In genomic region chr6:53651764-53652401, GRCh38 we compare ENCODE assay signal across 1 cellular context.
TF ChIP-seq lines count a peak whose summit lies in the region.

No MANE protein-coding gene starts in this region.

TF ChIP-seq in HepG2, 621 proteins besides CTCF, POLR2A, EP300 and RAD21 (continued from another document and continues in another):
- TF ChIP-seq STAT6 (CRISPR knock-in tag; IDR thresholded peaks at IDR 0.05; ENCODE audit: borderline replicate concordance) (peak; percentile 94), ZNF543 (CRISPR knock-in tag; IDR thresholded peaks at IDR 0.05) (peak; percentile 99), IRX3 (CRISPR knock-in tag; IDR thresholded peaks at IDR 0.05; ENCODE audit: borderline replicate concordance, low read depth) (peak; percentile 99), ATAD3A (CRISPR knock-in tag; IDR thresholded peaks at IDR 0.05) (peak; percentile 42; the same call in 1 of the 2 replicates), ZFX (CRISPR knock-in tag; IDR thresholded peaks at IDR 0.05; ENCODE audit: low read depth) (peak; percentile 90), ZNF567 (CRISPR knock-in tag; IDR thresholded peaks at IDR 0.05; ENCODE audit: borderline replicate concordance) (peak; percentile 95), MYPOP (CRISPR knock-in tag; IDR thresholded peaks at IDR 0.05) (peak; percentile 100), ZNF549 (CRISPR knock-in tag; IDR thresholded peaks at IDR 0.05) (0 out of 2 replicates have a peak, but pooled peaks have one; percentile 47), ZMYM3 (CRISPR knock-in tag; IDR thresholded peaks at IDR 0.05) (peak; percentile 76; the same call in 1 of the 2 replicates), TSC22D2 (CRISPR knock-in tag; IDR thresholded peaks at IDR 0.05; ENCODE audit: borderline replicate concordance) (peak; percentile 99), ZNF7 (CRISPR knock-in tag; IDR thresholded peaks at IDR 0.05) (peak; percentile 69; the same call in 1 of the 2 replicates), ZKSCAN5 (CRISPR knock-in tag; IDR thresholded peaks at IDR 0.05) (no peak), AKNA (CRISPR knock-in tag; IDR thresholded peaks at IDR 0.05; ENCODE audit: borderline replicate concordance) (peak; percentile 92), ZNF83 (CRISPR knock-in tag; IDR thresholded peaks at IDR 0.05; ENCODE audit: borderline replicate concordance) (peak; percentile 99), RBAK (CRISPR knock-in tag; IDR thresholded peaks at IDR 0.05) (peak; percentile 20; the same call in 1 of the 2 replicates), NFIB (CRISPR knock-in tag; IDR thresholded peaks at IDR 0.05; ENCODE audit: borderline replicate concordance) (peak; percentile 97), EZH2 (conservative IDR thresholded peaks at IDR 0.05; ENCODE audit: low read depth, low read length) (no peak), RFX5 (IDR thresholded peaks at IDR 0.05; ENCODE audit: low read depth, low read length) (peak; percentile 58; the same call in 1 of the 2 replicates), U2AF1 (optimal IDR thresholded peaks at IDR 0.05; ENCODE audit: low read depth, low read length) (no peak), ZNF672 (CRISPR knock-in tag; IDR thresholded peaks at IDR 0.05) (peak; percentile 98), ZNF547 (CRISPR knock-in tag; IDR thresholded peaks at IDR 0.05) (peak; percentile 100), ZNF160 (CRISPR knock-in tag; IDR thresholded peaks at IDR 0.05) (peak; percentile 98), SAFB2 (CRISPR knock-in tag; IDR thresholded peaks at IDR 0.05; ENCODE audit: borderline replicate concordance, low read depth) (peak; percentile 100), PHF20 (CRISPR knock-in tag; IDR thresholded peaks at IDR 0.05) (peak; percentile 62; the same call in 1 of the 2 replicates), ZBTB42 (CRISPR knock-in tag; IDR thresholded peaks at IDR 0.05) (no peak), TAF15 (IDR thresholded peaks at IDR 0.05; ENCODE audit: low read depth, low read length, poor library complexity, severe bottlenecking) (peak; percentile 97), FOXP1 (IDR thresholded peaks at IDR 0.05) (no peak), FOXP1 (CRISPR knock-in tag; IDR thresholded peaks at IDR 0.05) (peak; percentile 33; the same call in 1 of the 2 replicates), FOSL2 (CRISPR knock-in tag; IDR thresholded peaks at IDR 0.05) (peak; percentile 80), ZNF564 (CRISPR knock-in tag; IDR thresholded peaks at IDR 0.05) (peak; percentile 99), ZNF569 (CRISPR knock-in tag; IDR thresholded peaks at IDR 0.05; ENCODE audit: borderline replicate concordance) (peak; percentile 98; the same call in 1 of the 2 replicates), ZNF883 (CRISPR knock-in tag; IDR thresholded peaks at IDR 0.05; ENCODE audit: not compliant biosample characterization) (peak; percentile 100), ZNF605 (CRISPR knock-in tag; IDR thresholded peaks at IDR 0.05) (peak; percentile 100), ZBTB20 (CRISPR knock-in tag; IDR thresholded peaks at IDR 0.05; ENCODE audit: borderline replicate concordance, low read depth) (peak; percentile 96), ZGPAT (CRISPR knock-in tag; IDR thresholded peaks at IDR 0.05) (peak; percentile 99), ZNF432 (CRISPR knock-in tag; IDR thresholded peaks at IDR 0.05; ENCODE audit: borderline replicate concordance) (no peak; the same call in 1 of the 2 replicates), GMEB1 (CRISPR knock-in tag; IDR thresholded peaks at IDR 0.05; ENCODE audit: borderline replicate concordance) (peak; percentile 98), HNF4G (IDR thresholded peaks at IDR 0.05; ENCODE audit: borderline replicate concordance, low read depth, low read length) (no peak), HNF4G (CRISPR knock-in tag; IDR thresholded peaks at IDR 0.05; ENCODE audit: borderline replicate concordance, low read depth) (peak; percentile 89), ZNF777 (CRISPR knock-in tag; IDR thresholded peaks at IDR 0.05) (peak; percentile 99), ZNF598 (CRISPR knock-in tag; IDR thresholded peaks at IDR 0.05; ENCODE audit: borderline replicate concordance) (peak; percentile 100), MNT (IDR thresholded peaks at IDR 0.05) (no peak; the same call in 1 of the 2 replicates), ZNF563 (CRISPR knock-in tag; IDR thresholded peaks at IDR 0.05) (peak; percentile 99), RARG (CRISPR knock-in tag; IDR thresholded peaks at IDR 0.05; ENCODE audit: low read depth) (peak; percentile 98; the same call in 1 of the 2 replicates), NFATC3 (CRISPR knock-in tag; IDR thresholded peaks at IDR 0.05) (peak; percentile 100), ZNF691 (CRISPR knock-in tag; IDR thresholded peaks at IDR 0.05; ENCODE audit: borderline replicate concordance, low read depth) (peak; percentile 99), AKAP8 (CRISPR knock-in tag; IDR thresholded peaks at IDR 0.05) (peak; percentile 96), DDIT3 (CRISPR knock-in tag; IDR thresholded peaks at IDR 0.05) (no peak), ZBTB7A (CRISPR knock-in tag; IDR thresholded peaks at IDR 0.05) (peak; percentile 91), ZNF317 (CRISPR knock-in tag; IDR thresholded peaks at IDR 0.05) (peak; percentile 93)
